In genomic region chr5:178590141-178590923, GRCh38 we compare ENCODE assay signal across 1 cellular context.
TF ChIP-seq lines count a peak whose summit lies in the region.

Gene COL23A1 (minus strand): TSS chr5:178590393.

TF ChIP-seq in K562, 482 proteins besides CTCF, POLR2A, EP300 and RAD21:
- TF ChIP-seq ZBTB33 (CRISPR knock-in tag; IDR thresholded peaks at IDR 0.05) (peak; percentile 28), CCNT2 (IDR thresholded peaks at IDR 0.05; ENCODE audit: borderline replicate concordance, extremely low read depth, insufficient read length, low read depth, low read length) (peak; percentile 32), ZNF232 (CRISPR knock-in tag; IDR thresholded peaks at IDR 0.05) (0 out of 2 replicates have a peak, but pooled peaks have one; percentile 21), MEF2A (IDR thresholded peaks at IDR 0.05; ENCODE audit: control insufficient read depth, low read depth, low read length) (no peak), SMC3 (conservative IDR thresholded peaks at IDR 0.05; ENCODE audit: insufficient read depth, low read depth, low read length) (peak; percentile 94), SAP30 (IDR thresholded peaks at IDR 0.05; ENCODE audit: borderline replicate concordance, insufficient read depth, low read depth, low read length, poor library complexity, severe bottlenecking) (peak; percentile 74), EGR1 (conservative IDR thresholded peaks at IDR 0.05) (peak; percentile 85), KDM5B (IDR thresholded peaks at IDR 0.05; ENCODE audit: insufficient replicate concordance, low read depth, low read length) (peak; percentile 31), CREB3L1 (IDR thresholded peaks at IDR 0.05; ENCODE audit: borderline replicate concordance, low read depth) (peak; percentile 29; the same call in 1 of the 2 replicates), ETV5 (CRISPR knock-in tag; IDR thresholded peaks at IDR 0.05; ENCODE audit: low read depth) (no peak), TCF7L2 (IDR thresholded peaks at IDR 0.05; ENCODE audit: low read depth, low read length) (no peak), HNRNPUL1 (IDR thresholded peaks at IDR 0.05; ENCODE audit: low read length) (no peak), MAZ (CRISPR knock-in tag; conservative IDR thresholded peaks at IDR 0.05 in 1 of 2, IDR thresholded peaks at IDR 0.05 in 1 of 2) (peak in 1 of 2 experiments; percentile 75; a peak in 2 of 4 replicates), CTBP1 (IDR thresholded peaks at IDR 0.05; ENCODE audit: borderline replicate concordance) (peak; percentile 22; the same call in 1 of the 2 replicates), RB1 (IDR thresholded peaks at IDR 0.05; ENCODE audit: low read depth) (no peak; the same call in 1 of the 2 replicates), ZFP1 (CRISPR knock-in tag; IDR thresholded peaks at IDR 0.05) (0 out of 2 replicates have a peak, but pooled peaks have one; percentile 26), GTF2F1 (IDR thresholded peaks at IDR 0.05; ENCODE audit: low read depth, low read length) (no peak), CREB5 (CRISPR knock-in tag; IDR thresholded peaks at IDR 0.05) (no peak), RNF2 (IDR thresholded peaks at IDR 0.05) (0 out of 2 replicates have a peak, but pooled peaks have one; percentile 11), STAG1 (CRISPR knock-in tag; IDR thresholded peaks at IDR 0.05; ENCODE audit: borderline replicate concordance) (peak; percentile 89; the same call in 1 of the 2 replicates), E2F6 (IDR thresholded peaks at IDR 0.05; ENCODE audit: borderline replicate concordance in 1 of 2, extremely low read depth in 1 of 2, insufficient read depth in 1 of 2, insufficient read length in 1 of 2, low read depth in 1 of 2, low read length in 1 of 2, poor library complexity in 1 of 2, severe bottlenecking in 1 of 2) (peak in 1 of 2 experiments; percentile 78), ARID2 (IDR thresholded peaks at IDR 0.05) (peak; percentile 77), DEAF1 (CRISPR knock-in tag; IDR thresholded peaks at IDR 0.05) (peak; percentile 92), CC2D1A (IDR thresholded peaks at IDR 0.05) (peak; percentile 67; the same call in 1 of the 2 replicates), TFAP4 (CRISPR knock-in tag; IDR thresholded peaks at IDR 0.05; ENCODE audit: borderline replicate concordance) (peak; percentile 12; the same call in 1 of the 2 replicates), NONO (IDR thresholded peaks at IDR 0.05; ENCODE audit: low read depth in 2 of 2, low read length in 1 of 2) (peak in 1 of 2 experiments; percentile 27; a peak in 1 of 4 replicates), DPF2 (IDR thresholded peaks at IDR 0.05) (no peak), SAFB (IDR thresholded peaks at IDR 0.05; ENCODE audit: borderline replicate concordance, low read depth, low read length) (peak; percentile 63; the same call in 1 of the 2 replicates), ZNF384 (IDR thresholded peaks at IDR 0.05; ENCODE audit: low read depth, low read length) (peak; percentile 65; the same call in 1 of the 2 replicates), L3MBTL2 (IDR thresholded peaks at IDR 0.05) (peak; percentile 73), TEAD1 (CRISPR knock-in tag; IDR thresholded peaks at IDR 0.05) (peak; percentile 19 to 22; a peak in 2 of 4 replicates), HDAC6 (IDR thresholded peaks at IDR 0.05; ENCODE audit: low read depth, low read length) (0 out of 2 replicates have a peak, but pooled peaks have one; percentile 16), ARID4B (CRISPR knock-in tag; IDR thresholded peaks at IDR 0.05) (0 out of 2 replicates have a peak, but pooled peaks have one; percentile 35), PCBP1 (IDR thresholded peaks at IDR 0.05; ENCODE audit: low read depth, low read length, poor library complexity, severe bottlenecking) (peak; percentile 36)
